27 cellular contexts compared by ENCODE assay signal in the genomic region with DNA sequence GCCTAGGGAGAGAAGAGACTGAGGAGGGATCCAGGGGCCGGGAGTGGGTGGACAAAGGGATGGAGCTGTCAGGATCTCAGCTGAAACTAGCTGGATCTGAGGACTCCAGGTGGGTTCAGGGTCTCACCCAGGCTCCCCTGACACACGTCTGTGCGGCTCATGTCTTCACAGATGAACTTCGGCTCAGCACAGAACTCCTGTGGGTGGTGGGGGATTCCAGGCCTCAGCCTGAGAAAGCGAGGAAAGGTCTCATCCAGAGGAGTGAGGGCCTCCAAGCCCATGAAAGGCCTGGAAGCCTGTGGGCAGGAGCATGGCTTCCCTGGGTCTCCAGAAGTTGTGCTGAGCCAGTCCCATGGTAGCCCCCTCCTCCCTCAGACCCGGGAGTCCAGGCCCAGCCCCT. TPM values are rescaled to one million over a fixed set of nuclear protein-coding genes. Genes with fewer than 3 reads are reported as not detected.
"Had no signal": no experiment of that assay in that cellular context is flagged by ENCODE, and none has a peak within 500 bp of the region (broad histone marks: within the 10 kb centered on the region; RNA-seq: fewer than 3 reads in every experiment).

No MANE protein-coding gene starts in this region.

- H3K27ac Mint-ChIP-seq: activated CD4-positive, alpha-beta T cell treated with anti-CD3 and anti-CD28 coated beads, Interleukin-2, amount 10 ng/mL, durations not matched to agents 24 days and 14 days; activated CD8-positive, alpha-beta T cell treated with anti-CD3 and anti-CD28 coated beads for 36 hours; activated naive CD4-positive, alpha-beta T cell treated with anti-CD3 and anti-CD28 coated beads, Interleukin-2, amount 50 U/mL, for 24 hours; mesothelial cell of epicardium; nephron progenitor cell; progenitor cell of endocrine pancreas had no signal

- ATAC-seq: activated CD8-positive, alpha-beta T cell treated with anti-CD3 and anti-CD28 coated beads for 36 hours; esophagus mucosa; gastroesophageal sphincter; heart right ventricle; left colon; stimulated activated effector memory CD8-positive, alpha-beta T cell treated with anti-CD3 and anti-CD28 coated beads, Interleukin-12 subunit alpha, Interleukin-12 subunit beta, amount 100 ng/mL, for 72 hours had no signal

- H3K27ac ChIP-seq: adrenal gland, breast epithelium, gastroesophageal sphincter, heart right ventricle, stomach, upper lobe of left lung had no signal

- H3K36me3 ChIP-seq: adrenal gland, breast epithelium, gastroesophageal sphincter, heart right ventricle, stomach, upper lobe of left lung had no signal

- H3K4me3 ChIP-seq: adrenal gland, breast epithelium, gastroesophageal sphincter, heart right ventricle, lung, stomach, upper lobe of left lung had no signal

- H3K9me3 ChIP-seq: adrenal gland, breast epithelium, gastroesophageal sphincter, heart right ventricle, stomach, upper lobe of left lung had no signal

- H3K36me3 Mint-ChIP-seq: activated naive CD4-positive, alpha-beta T cell treated with anti-CD3 and anti-CD28 coated beads, Interleukin-2, amount 50 U/mL, for 24 hours; mesothelial cell of epicardium had no signal

- H3K4me1 ChIP-seq: adrenal gland, breast epithelium, gastroesophageal sphincter, heart right ventricle, stomach had no signal

- H3K9me3 Mint-ChIP-seq: activated CD4-positive, alpha-beta T cell treated with anti-CD3 and anti-CD28 coated beads, Interleukin-2, amount 10 ng/mL, durations not matched to agents 24 days and 14 days; activated CD8-positive, alpha-beta T cell treated with anti-CD3 and anti-CD28 coated beads for 36 hours; activated naive CD4-positive, alpha-beta T cell treated with anti-CD3 and anti-CD28 coated beads, Interleukin-2, amount 50 U/mL, for 24 hours; mesothelial cell of epicardium; nephron progenitor cell; stimulated activated effector memory CD8-positive, alpha-beta T cell treated with anti-CD3 and anti-CD28 coated beads, Interleukin-12 subunit alpha, Interleukin-12 subunit beta, amount 100 ng/mL, for 72 hours had no signal

- FAIRE-seq: astrocyte had no signal

- DNase-seq: activated CD4-positive, alpha-beta T cell treated with anti-CD3 and anti-CD28 coated beads, Interleukin-2, amount 10 ng/mL, durations not matched to agents 24 days and 14 days; activated CD8-positive, alpha-beta memory T cell treated with anti-CD3 and anti-CD28 coated beads, Interleukin-2, amount 50 U/mL, for 4 hours; activated CD8-positive, alpha-beta T cell treated with anti-CD3 and anti-CD28 coated beads for 36 hours; activated effector memory CD4-positive, alpha-beta T cell treated with anti-CD3 and anti-CD28 coated beads, Interleukin-2, amount 50 U/mL, for 16 hours; activated T-cell treated with anti-CD3 and anti-CD28 coated beads, Interleukin-2, amount 50 U/mL, for 48 hours; adrenal gland; cerebellar nuclear complex; effector CD4-positive, alpha-beta T cell; heart right ventricle; islet precursor cell; left colon; nephron progenitor cell; occipital lobe; stimulated activated CD4-positive, alpha-beta T cell treated with anti-CD3 and anti-CD28 coated beads, Interleukin-4, amount 100 ng/mL, for 24 hours; stomach; upper lobe of left lung had no signal

- H3K27me3 ChIP-seq: adrenal gland, breast epithelium, gastroesophageal sphincter, heart right ventricle, stomach, upper lobe of left lung had no signal

- H3K4me3 Mint-ChIP-seq: activated CD4-positive, alpha-beta T cell treated with anti-CD3 and anti-CD28 coated beads, Interleukin-2, amount 10 ng/mL, durations not matched to agents 24 days and 14 days; activated CD8-positive, alpha-beta T cell treated with anti-CD3 and anti-CD28 coated beads for 36 hours; activated naive CD4-positive, alpha-beta T cell treated with anti-CD3 and anti-CD28 coated beads, Interleukin-2, amount 50 U/mL, for 24 hours; mesothelial cell of epicardium; nephron progenitor cell; stimulated activated effector memory CD8-positive, alpha-beta T cell treated with anti-CD3 and anti-CD28 coated beads, Interleukin-12 subunit alpha, Interleukin-12 subunit beta, amount 100 ng/mL, for 72 hours had no signal

RNA-seq across cellular contexts. Expression of gene CAPN12, which starts 1.4 kb away (rescaled TPM):
- total RNA-seq: occipital lobe had no signal

RNA-seq across cellular contexts. Expression of gene LGALS7, which starts 30.4 kb away (rescaled TPM):
- total RNA-seq: activated CD4-positive, alpha-beta T cell treated with anti-CD3 and anti-CD28 coated beads, Interleukin-2, amount 10 ng/mL, durations not matched to agents 24 days and 14 days; activated CD8-positive, alpha-beta T cell treated with anti-CD3 and anti-CD28 coated beads for 36 hours; adrenal gland; astrocyte; heart right ventricle; left colon; mesothelial cell of epicardium; progenitor cell of endocrine pancreas; T-helper 1 cell treated with Interleukin-12 subunit alpha and Interleukin-12 subunit beta and Interleukin-4 antibody, amounts not matched to agents 30 ng/mL and 1 ng/mL, for 36 hours; upper lobe of left lung had no signal
- polyA plus RNA-seq: adrenal gland, heart right ventricle had no signal

RNA-seq across cellular contexts. Expression of gene LGALS7B, which starts 46.1 kb away (rescaled TPM):
- total RNA-seq: activated CD4-positive, alpha-beta T cell treated with anti-CD3 and anti-CD28 coated beads, Interleukin-2, amount 10 ng/mL, durations not matched to agents 24 days and 14 days; activated CD8-positive, alpha-beta T cell treated with anti-CD3 and anti-CD28 coated beads for 36 hours; adrenal gland; astrocyte; left colon; mesothelial cell of epicardium; occipital lobe; progenitor cell of endocrine pancreas; skeletal muscle tissue; stomach; T-helper 1 cell treated with Interleukin-12 subunit alpha and Interleukin-12 subunit beta and Interleukin-4 antibody, amounts not matched to agents 30 ng/mL and 1 ng/mL, for 36 hours had no signal
